ENCODE assay signal across 11 cellular contexts in the genomic region with DNA sequence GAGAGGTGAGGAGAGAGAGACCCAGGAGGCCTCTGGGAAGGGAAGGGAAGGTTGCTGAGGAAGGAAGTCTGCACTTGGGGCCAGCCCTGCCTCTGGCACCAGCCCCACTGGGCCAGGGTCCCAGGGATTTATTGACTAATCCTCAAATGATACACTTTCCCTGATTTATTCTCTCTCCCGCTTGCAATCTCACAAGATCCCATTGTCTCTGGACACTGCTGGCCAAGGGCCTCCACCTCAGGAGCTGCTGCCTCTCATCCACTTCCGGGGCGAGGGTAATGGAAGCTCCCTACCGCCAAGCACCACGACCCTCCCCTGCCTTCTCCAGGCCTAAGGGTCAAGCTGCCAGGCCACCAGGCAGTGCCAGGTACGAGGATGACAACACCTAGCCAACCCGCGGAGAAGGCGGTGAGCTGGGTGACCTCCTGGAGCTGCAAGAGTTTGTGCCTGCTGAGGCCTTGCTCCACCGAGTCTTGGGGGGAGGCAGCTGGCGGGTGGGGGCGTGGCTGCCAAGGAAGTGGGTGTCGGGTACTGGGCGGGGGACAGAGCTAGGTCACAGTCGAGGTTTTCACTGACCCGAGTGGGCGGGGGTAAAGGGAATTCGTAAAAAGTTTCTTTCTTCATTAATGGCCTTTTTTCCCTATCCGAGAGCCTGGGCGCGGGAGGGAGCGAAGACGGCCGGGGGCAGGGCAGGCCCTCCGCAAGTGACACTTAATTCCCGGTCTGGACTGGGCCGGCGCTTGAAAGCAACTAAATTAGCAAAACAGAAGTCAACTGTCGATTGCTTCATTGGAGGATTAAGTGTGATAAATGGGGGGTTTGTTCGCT. TPM values are rescaled to one million over a fixed set of nuclear protein-coding genes. Genes with fewer than 3 reads are reported as not detected.
A peak's percentile ranks its signal among the peaks of the same experiment; 100 is the strongest.
DNase-seq lines count a peak whose midpoint lies in the region; ATAC-seq, FAIRE-seq and TF ChIP-seq lines count a peak whose summit lies in the region.
"Had no signal": no experiment of that assay in that cellular context is flagged by ENCODE, and none has a peak within 500 bp of the region (broad histone marks: within the 10 kb centered on the region; RNA-seq: fewer than 3 reads in every experiment).

No MANE protein-coding gene starts in this region.

- peak overlapping the region; percentile 77 for H3K9ac ChIP-seq in NT2/D1 (ENCODE audit: insufficient read length, low read depth)

- H3K9me3 ChIP-seq in A549 (no peaks in the 10 kb centered on the region), NT2/D1 (ENCODE audit: insufficient read depth, low read length) (no peaks in the 10 kb centered on the region)
- H3K9me3 ChIP-seq: heart right ventricle had no signal

- H3K4me1 ChIP-seq in A549 (peaks cover 13% of the 10 kb centered on the region; the same call in 2 of the 3 replicates), NT2/D1 (ENCODE audit: insufficient read depth, insufficient read length) (peaks cover 16% of the 10 kb centered on the region)

- 89% methylated on average over 19 of the region's 30 CpGs for WGBS in A549 (ENCODE audit: missing lambda C conversion rate)

- peak overlapping the region; percentile 99 for H3K4me2 ChIP-seq in A549

- H3K4me3 Mint-ChIP-seq in glutamatergic neuron (ENCODE audit: unreplicated experiment) (peak overlapping the region; percentile 43), neural crest cell (peak overlapping the region; percentile 80)

- TF ChIP-seq POLR2A in A549 (IDR thresholded peaks at IDR 0.05; ENCODE audit: low read length) (no peak), GM12891 (IDR thresholded peaks at IDR 0.05; ENCODE audit: low read depth, low read length) (no peak)

- CTCF ChIA-PET in A549 (lab: Yijun Ruan, JAX) = interaction anchor here (0.6 to 1.2 kb wide), 2 partner anchors 132 to 135 kb away, joined by 3 to 4 read pairs; no protein-coding TSS in a partner anchor

- H3K4me3 ChIP-seq in A549 (no peak overlapping the region; the same call in 2 of the 3 replicates), NT2/D1 (ENCODE audit: insufficient read length, low read depth) (peak overlapping the region; percentile 11)

- ATAC-seq in A549 = no peak
- ATAC-seq in GM18858 (IDR thresholded peaks at IDR 0.05; ENCODE audit: unreplicated experiment) = no peak

- POLR2A ChIA-PET in A549 (lab: Yijun Ruan, JAX) = no interaction called here

- no peaks in the 10 kb centered on the region for H3K36me3 Mint-ChIP-seq in glutamatergic neuron (ENCODE audit: unreplicated experiment)
- no peaks in the 10 kb centered on the region for H3K36me3 Mint-ChIP-seq in neural crest cell (ENCODE audit: low read depth)

- in situ Hi-C loops in KBM-7 (cut with MboI; ENCODE audit: low pct_unique_long_range_greater_than_20kb, low sequenced_read_pairs) = no loop called here

- H3K4me1 Mint-ChIP-seq in glutamatergic neuron (ENCODE audit: low read depth, unreplicated experiment) (peaks cover 11% of the 10 kb centered on the region), neural crest cell (peaks cover 56% of the 10 kb centered on the region)

- TF ChIP-seq CTCF in A549 (IDR thresholded peaks at IDR 0.05) = no peak
- no peak for TF ChIP-seq CTCF in glutamatergic neuron (IDR thresholded peaks at IDR 0.05; ENCODE audit: partially characterized antibody, unreplicated experiment)
- no peak for TF ChIP-seq CTCF in neural crest cell (conservative IDR thresholded peaks at IDR 0.05)

- H3K9me3 Mint-ChIP-seq in glutamatergic neuron (ENCODE audit: unreplicated experiment) (peaks cover 2% of the 10 kb centered on the region), neural crest cell (no peaks in the 10 kb centered on the region)

- H3K27me3 Mint-ChIP-seq in glutamatergic neuron (ENCODE audit: unreplicated experiment) = peaks cover 14% of the 10 kb centered on the region
- H3K27me3 Mint-ChIP-seq in neural crest cell (ENCODE audit: low read depth) = peaks cover 56% of the 10 kb centered on the region

- H3K27ac ChIP-seq in A549 = peak overlapping the region in 1 of 2 experiments; percentile 89; a peak in 2 of 6 replicates

- TF ChIP-seq EP300 in A549 (IDR thresholded peaks at IDR 0.05) = no peak

- H3K36me3 ChIP-seq in NT2/D1 (ENCODE audit: insufficient read depth, insufficient read length, low read length) = no peaks in the 10 kb centered on the region
- H3K36me3 ChIP-seq: heart right ventricle had no signal

- DNase-seq in A549 (ENCODE audit: low read depth in 1 of 2, low spot score in 1 of 2) = no peak
- DNase-seq in NT2/D1 (ENCODE audit: low read depth, low spot score) = no peak
- no peak for DNase-seq in glutamatergic neuron
- no peak for DNase-seq in neural crest cell (ENCODE audit: low read depth, low spot score)
- no peak for DNase-seq in KBM-7
- no peak for DNase-seq in DMS114 treated with DMSO at 0.1 percent for 48 hours (lab: John Stamatoyannopoulos, UW; ENCODE audit: unreplicated experiment)
- DNase-seq in GM12891 (ENCODE audit: insufficient read length, low spot score) = no peak
- DNase-seq: NCI-H774, T-helper 9 cell had no signal

- no peak for FAIRE-seq in A549 (lab: Jason Lieb, UNC)
- no peak for FAIRE-seq in GM12891 (lab: Jason Lieb, UNC)

- H3K27ac Mint-ChIP-seq in glutamatergic neuron (ENCODE audit: unreplicated experiment) (no peak overlapping the region), neural crest cell (ENCODE audit: unreplicated experiment) (peak overlapping the region; percentile 70)

- H3K27me3 ChIP-seq in NT2/D1 (ENCODE audit: insufficient read depth, insufficient read length) = peaks cover 67% of the 10 kb centered on the region

- no peak for TF ChIP-seq RAD21 in A549 (conservative IDR thresholded peaks at IDR 0.05 in 1 of 2, IDR thresholded peaks at IDR 0.05 in 1 of 2)

TF ChIP-seq in A549, 52 proteins besides CTCF, POLR2A, EP300 and RAD21 (continues in another document):
- TF ChIP-seq CEBPB (IDR thresholded peaks at IDR 0.05) = no peak
- TF ChIP-seq, protein P1, sequence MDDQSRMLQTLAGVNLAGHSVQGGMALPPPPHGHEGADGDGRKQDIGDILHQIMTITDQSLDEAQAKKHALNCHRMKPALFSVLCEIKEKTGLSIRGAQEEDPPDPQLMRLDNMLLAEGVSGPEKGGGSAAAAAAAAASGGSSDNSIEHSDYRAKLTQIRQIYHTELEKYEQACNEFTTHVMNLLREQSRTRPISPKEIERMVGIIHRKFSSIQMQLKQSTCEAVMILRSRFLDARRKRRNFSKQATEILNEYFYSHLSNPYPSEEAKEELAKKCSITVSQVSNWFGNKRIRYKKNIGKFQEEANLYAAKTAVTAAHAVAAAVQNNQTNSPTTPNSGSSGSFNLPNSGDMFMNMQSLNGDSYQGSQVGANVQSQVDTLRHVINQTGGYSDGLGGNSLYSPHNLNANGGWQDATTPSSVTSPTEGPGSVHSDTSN (IDR thresholded peaks at IDR 0.05) = no peak
- TF ChIP-seq ZSCAN20 (CRISPR knock-in tag; IDR thresholded peaks at IDR 0.05) = no peak
- TF ChIP-seq RNF2 (IDR thresholded peaks at IDR 0.05; ENCODE audit: borderline replicate concordance, low read depth) = no peak
- TF ChIP-seq MAFK (IDR thresholded peaks at IDR 0.05; ENCODE audit: partially characterized antibody) = no peak
- no peak for TF ChIP-seq MYC (IDR thresholded peaks at IDR 0.05; ENCODE audit: borderline replicate concordance, low read length)
- TF ChIP-seq RCOR1 (IDR thresholded peaks at IDR 0.05; ENCODE audit: low read depth, low read length) = no peak
- no peak for TF ChIP-seq POLR2AphosphoS2 (conservative IDR thresholded peaks at IDR 0.05; ENCODE audit: low read length)
- no peak for TF ChIP-seq HOXB13 (CRISPR knock-in tag; IDR thresholded peaks at IDR 0.05; ENCODE audit: low read depth)
- TF ChIP-seq TP53 (CRISPR knock-in tag; IDR thresholded peaks at IDR 0.05) = no peak

TF ChIP-seq in GM12891, 5 proteins besides CTCF, POLR2A, EP300 and RAD21:
- no peak for TF ChIP-seq SPI1 (IDR thresholded peaks at IDR 0.05; ENCODE audit: low read depth, low read length)
- TF ChIP-seq POLR2AphosphoS5 (IDR thresholded peaks at IDR 0.05; ENCODE audit: low read depth, low read length) = no peak
- no peak for TF ChIP-seq PAX5 (IDR thresholded peaks at IDR 0.05; ENCODE audit: insufficient read depth, low read length, severe bottlenecking)
- no peak for TF ChIP-seq TAF1 (IDR thresholded peaks at IDR 0.05; ENCODE audit: low read depth, low read length)
- no peak for TF ChIP-seq POU2F2 (IDR thresholded peaks at IDR 0.05; ENCODE audit: low read depth, low read length)

RNA-seq across cellular contexts. Expression of a gene that starts 43.4 kb away (rescaled TPM):
- polyA plus RNA-seq in A549 (2011; rRNA removed) (2.6 and 3.2 TPM in 2 replicates), A549 (2017; fragmentation: RNase III; extraction: RNeasy Plus Mini Kit Qiagen cat#74134 plus additional on column Dnase treatment) (12.5 to 14.5 TPM (median 14.2 TPM) in 3 replicates)
- polyA plus RNA-seq in A549 (2012; cell fraction: cytosol; rRNA removed) = 8.7 and 13.3 TPM in 2 replicates
- polyA plus RNA-seq in A549 (2012; cell fraction: nucleus; rRNA removed) = 12.8 and 21.3 TPM in 2 replicates
- polyA minus RNA-seq in A549 (2011; rRNA and poly(A)+ RNA removed) = 4.1 and 5.5 TPM in 2 replicates
- total RNA-seq in glutamatergic neuron (ENCODE audit: unreplicated experiment) (27.9 TPM), neural crest cell (57.9 and 62.4 TPM in 2 replicates)
- 18.2 TPM for polyA plus RNA-seq in GM12891 (2012; ENCODE audit: low read depth, missing spikeins)
